In the genomic region with DNA sequence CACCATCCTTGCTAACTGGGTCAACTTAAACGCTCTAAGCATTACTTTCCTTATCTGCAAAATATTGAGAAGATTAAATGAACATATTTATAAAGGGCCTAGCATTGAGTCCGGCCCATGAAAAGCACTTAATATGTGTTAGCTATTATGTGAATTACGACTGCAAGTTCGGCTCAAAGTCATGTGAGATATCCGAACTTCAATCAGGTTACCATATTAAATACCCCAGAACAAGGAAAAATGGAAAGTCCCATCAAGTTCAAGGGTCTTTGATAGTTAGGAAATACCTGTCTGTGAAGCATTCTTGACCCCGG, we compare ENCODE assay signal across 8 cellular contexts. TPM values are rescaled to one million over a fixed set of nuclear protein-coding genes. Genes with fewer than 3 reads are reported as not detected.
DNase-seq lines count a peak whose midpoint lies in the region; ATAC-seq, FAIRE-seq and TF ChIP-seq lines count a peak whose summit lies in the region.

No MANE protein-coding gene starts in this region.

- H3K9ac ChIP-seq in Karpas-422 (ENCODE audit: low read length), result peak overlapping the region; percentile 25
- H3K9ac ChIP-seq in endothelial cell of umbilical vein (replicated peaks; ENCODE audit: extremely low read depth, insufficient read depth, low read length), result no peak overlapping the region

- peak overlapping the region; percentile 24; the same call in 1 of the 2 replicates for H2AFZ ChIP-seq in Karpas-422 (ENCODE audit: low read length)
- H2AFZ ChIP-seq in endothelial cell of umbilical vein (ENCODE audit: low read depth, low read length), result peak overlapping the region; percentile 51

- intact Hi-C loops in endothelial cell of umbilical vein (cut with micrococcal nuclease) (loop anchor here (1.0 kb wide), 1 partner anchor 67 kb away; no protein-coding TSS in a partner anchor), sigmoid colon (cut with DNase I) (loop anchor here (1.0 to 5.0 kb wide), 2 partner anchors 49 to 65 kb away; partner anchors contain the start of gene CALM1)

- H3K9me2 ChIP-seq in Karpas-422 (replicated peaks; ENCODE audit: insufficient read depth, low read length), result 0 out of 2 replicates have a peak, but pooled peaks cover 4% of the 10 kb centered on the region

- POLR2A ChIA-PET in endothelial cell of umbilical vein (lab: Charles Lee), result no interaction called here

- H3K4me1 ChIP-seq in Karpas-422 (ENCODE audit: low read length) (peaks cover 46% of the 10 kb centered on the region), endothelial cell of umbilical vein (ENCODE audit: control insufficient read depth, extremely low read depth, insufficient read depth, low read length) (peaks cover 6% of the 10 kb centered on the region), sigmoid colon (peaks cover 0 to 15% (median 10%) of the 10 kb centered on the region in 4 donors)

- H3K27me3 ChIP-seq in Karpas-422 (ENCODE audit: low read length), result no peaks in the 10 kb centered on the region
- peaks cover 11 to 15% of the 10 kb centered on the region in 2 experiments for H3K27me3 ChIP-seq in endothelial cell of umbilical vein (ENCODE audit: control insufficient read depth in 2 of 2, insufficient read depth in 2 of 2, low read length in 2 of 2)
- H3K27me3 ChIP-seq in sigmoid colon, result no peaks in the 10 kb centered on the region

- 27 to 50% methylated on average over 6 of the region's 6 CpGs for whole genome bisulfite sequencing in sigmoid colon, 2 donors

- H3K36me3 ChIP-seq in Karpas-422 (ENCODE audit: insufficient read depth, low read length) (no peaks in the 10 kb centered on the region), endothelial cell of umbilical vein (ENCODE audit: control insufficient read depth in 2 of 2, extremely low read depth in 1 of 2, insufficient read depth in 2 of 2, low read length in 2 of 2) (no peaks in the 10 kb centered on the region), sigmoid colon (no peaks in the 10 kb centered on the region)

- TF ChIP-seq POLR2A in endothelial cell of umbilical vein (IDR thresholded peaks at IDR 0.05; ENCODE audit: low read depth, low read length) (no peak), sigmoid colon (IDR thresholded peaks at IDR 0.05) (no peak)

- BruUV-seq in endothelial cell of umbilical vein (replicated peaks; lab: Mats Ljungman, UMichigan), result TSS peak; percentile 80

- H3K4me3 ChIP-seq in Karpas-422 (ENCODE audit: low read length), result peak overlapping the region; percentile 86
- peak overlapping the region in 2 of 3 experiments; percentile 35 to 48 for H3K4me3 ChIP-seq in endothelial cell of umbilical vein (replicated peaks in 1 of 3; ENCODE audit: insufficient read depth in 1 of 3, low read depth in 1 of 3, low read length in 3 of 3)
- H3K4me3 ChIP-seq in sigmoid colon, result peak overlapping the region; percentile 50 to 62 (median 58)

- DNase-seq in Karpas-422 (no peak), endothelial cell of umbilical vein (ENCODE audit: low read depth, low spot score) (no peak), sigmoid colon (no peak), omental fat pad (ENCODE audit: low spot score) (no peak), NCI-H1436 (lab: John Stamatoyannopoulos, UW) (no peak), iPS-NIHi11 (ENCODE audit: low spot score) (no peak)

- H3K9me3 ChIP-seq in Karpas-422 (ENCODE audit: low read length) (no peaks in the 10 kb centered on the region), endothelial cell of umbilical vein (replicated peaks; ENCODE audit: control insufficient read depth, insufficient read depth, low read length) (no peaks in the 10 kb centered on the region), sigmoid colon (no peaks in the 10 kb centered on the region)

- ATAC-seq in GM19035 (IDR thresholded peaks at IDR 0.05; ENCODE audit: unreplicated experiment) (peak; percentile 5), GM21717 (IDR thresholded peaks at IDR 0.05; ENCODE audit: unreplicated experiment) (no peak), omental fat pad (ENCODE audit: low FRiP score) (no peak)

- TF ChIP-seq CTCF in endothelial cell of umbilical vein (IDR thresholded peaks at IDR 0.05; ENCODE audit: extremely low read depth in 1 of 2, insufficient read depth in 1 of 2, low read depth in 1 of 2, low read length in 2 of 2), result no peak
- no peak for TF ChIP-seq CTCF in sigmoid colon (IDR thresholded peaks at IDR 0.05)
- TF ChIP-seq CTCF in omental fat pad (IDR thresholded peaks at IDR 0.05), result no peak

- H3K27ac ChIP-seq in Karpas-422 (ENCODE audit: low read length), result no peak overlapping the region
- H3K27ac ChIP-seq in endothelial cell of umbilical vein (ENCODE audit: insufficient read depth, low read depth, low read length), result peak overlapping the region; percentile 52
- H3K27ac ChIP-seq in sigmoid colon, result peak overlapping the region; percentile 77 to 86 (median 82)

- H4K20me1 ChIP-seq in Karpas-422 (ENCODE audit: insufficient read depth, low read depth, low read length) (no peaks in the 10 kb centered on the region), endothelial cell of umbilical vein (replicated peaks; ENCODE audit: control insufficient read depth, extremely low read depth, insufficient read depth, low read length) (no peaks in the 10 kb centered on the region)

- no peak for TF ChIP-seq EP300 in sigmoid colon (IDR thresholded peaks at IDR 0.05)

- CTCF ChIA-PET in endothelial cell of umbilical vein (lab: Charles Lee), result no interaction called here

- H3K79me2 ChIP-seq in Karpas-422 (ENCODE audit: low read length), result peaks cover 43% of the 10 kb centered on the region
- H3K79me2 ChIP-seq in endothelial cell of umbilical vein (ENCODE audit: control insufficient read depth, insufficient read depth, low read length), result peaks cover 26% of the 10 kb centered on the region

- dilution Hi-C loops in endothelial cell of umbilical vein (cut with MboI; ENCODE audit: extremely low pct_ligation_motif_present, low sequenced_read_pairs), result no loop called here

- H3K4me2 ChIP-seq in Karpas-422 (ENCODE audit: low read depth, low read length, poor library complexity, severe bottlenecking), result peak overlapping the region; percentile 62
- peak overlapping the region; percentile 87 for H3K4me2 ChIP-seq in endothelial cell of umbilical vein (ENCODE audit: insufficient read depth, low read length)

- no peak for FAIRE-seq in endothelial cell of umbilical vein (lab: Jason Lieb, UNC)

- no peaks in the 10 kb centered on the region for H3K9me1 ChIP-seq in endothelial cell of umbilical vein (replicated peaks; ENCODE audit: control insufficient read depth, extremely low read depth, insufficient read depth, low read length)

TF ChIP-seq in endothelial cell of umbilical vein, 7 proteins besides CTCF, POLR2A, EP300 and RAD21:
- TF ChIP-seq JUN (IDR thresholded peaks at IDR 0.05; ENCODE audit: borderline replicate concordance, insufficient read depth, insufficient read length, low read depth), result no peak
- no peak for TF ChIP-seq FOS (IDR thresholded peaks at IDR 0.05; ENCODE audit: borderline replicate concordance, insufficient read depth, low read length)
- TF ChIP-seq MYC (IDR thresholded peaks at IDR 0.05; ENCODE audit: low read depth, low read length), result no peak
- no peak for TF ChIP-seq EZH2 (IDR thresholded peaks at IDR 0.05; ENCODE audit: borderline replicate concordance, low read depth, low read length, severe bottlenecking)
- no peak for TF ChIP-seq GATA2 (IDR thresholded peaks at IDR 0.05; ENCODE audit: insufficient read depth, insufficient read length, low read depth, low read length)
- TF ChIP-seq MAX (IDR thresholded peaks at IDR 0.05; ENCODE audit: insufficient read depth, insufficient read length), result no peak
TF ChIP-seq in endothelial cell of umbilical vein: peak in this region for 0.

RNA-seq across cellular contexts. Expression of gene NRDE2, which starts 0.5 kb away (rescaled TPM):
- 19.5 and 22.3 TPM in 2 replicates for total RNA-seq in Karpas-422 (2014; rRNA removed; shearing (Covaris generic); ENCODE audit: low replicate concordance)
- total RNA-seq in endothelial cell of umbilical vein, result 22.1 and 22.5 TPM in 2 replicates
- 7.1 and 8.5 TPM in 2 replicates for polyA plus RNA-seq in endothelial cell of umbilical vein
- 7.3 and 8.5 TPM in 2 replicates for polyA plus RNA-seq in endothelial cell of umbilical vein (2011; cell fraction: cytosol; rRNA removed)
- 42.1 and 45.8 TPM in 2 replicates for polyA plus RNA-seq in endothelial cell of umbilical vein (2011; cell fraction: nucleus; rRNA removed)
- 6.1 and 6.6 TPM in 2 replicates for polyA plus RNA-seq in endothelial cell of umbilical vein (2012)
- polyA minus RNA-seq in endothelial cell of umbilical vein, result 26.3 and 28.0 TPM in 2 replicates
- 3.9 TPM for polyA minus RNA-seq in endothelial cell of umbilical vein (2011; cell fraction: cytosol; rRNA and poly(A)+ RNA removed)
- polyA minus RNA-seq in endothelial cell of umbilical vein (2011; cell fraction: nucleus; rRNA and poly(A)+ RNA removed), result 44.0 and 55.4 TPM in 2 replicates
- 10 to 100 TPM; 12.5 to 25.2 (median 14.8) TPM for total RNA-seq in sigmoid colon
- polyA plus RNA-seq in sigmoid colon, result 10 to 100 TPM in 1 of 3 donors, 1 to 10 TPM in 2; 4.8 to 10.7 (median 5.3) TPM
- total RNA-seq in omental fat pad, result 10 to 100 TPM in 2 of 4 donors, 1 to 10 TPM in 2; 6.3 to 15.4 (median 8.9) TPM
